20 cellular contexts compared by ENCODE assay signal in the genomic region with DNA sequence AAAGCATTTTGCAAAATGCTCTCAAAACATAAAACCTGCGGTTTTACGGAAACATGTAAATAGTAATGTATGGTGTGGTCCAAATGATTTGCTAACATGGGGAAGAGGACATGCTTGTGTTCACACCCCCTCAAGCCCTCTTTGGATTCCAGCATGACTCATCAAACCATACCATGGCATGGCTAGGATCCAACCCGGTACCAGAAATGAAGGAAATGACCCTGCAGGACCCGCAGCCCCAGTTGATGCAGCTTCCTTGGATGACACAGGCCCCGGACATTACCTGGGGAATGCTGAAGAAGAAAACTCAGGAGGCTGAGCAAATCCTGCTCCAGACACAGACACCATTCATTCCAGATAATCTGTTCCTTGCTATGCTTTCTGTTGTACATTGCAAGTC.
"Had no signal": no experiment of that assay in that cellular context is flagged by ENCODE, and none has a peak within 500 bp of the region (broad histone marks: within the 10 kb centered on the region; RNA-seq: fewer than 3 reads in every experiment).

No MANE protein-coding gene starts in this region.

- H3K27me3 ChIP-seq: gastroesophageal sphincter, ovary, right lobe of liver, tibial artery, uterus had no signal

- H3K9me3 Mint-ChIP-seq: activated T-cell treated with anti-CD3 and anti-CD28 coated beads, Interleukin-2, amount 50 U/mL, for 72 hours; effector memory CD8-positive, alpha-beta T cell; stimulated activated effector memory CD8-positive, alpha-beta T cell treated with anti-CD3 and anti-CD28 coated beads, Interleukin-12 subunit alpha, Interleukin-12 subunit beta, amount 100 ng/mL, for 72 hours had no signal

- H3K27ac Mint-ChIP-seq: activated B cell treated with CpG ODN at 0.5 μM for 24 hours; activated CD4-positive, alpha-beta T cell treated with anti-CD3 and anti-CD28 coated beads, Interleukin-2, amount 10 ng/mL, durations not matched to agents 24 days and 14 days; activated CD8-positive, alpha-beta T cell treated with anti-CD3 and anti-CD28 coated beads, Interleukin-2, amount 10 ng/mL, durations not matched to agents 7 days and 5 days; activated naive CD8-positive, alpha-beta T cell; activated T-cell treated with anti-CD3 and anti-CD28 coated beads, Interleukin-2, amount 50 U/mL, for 72 hours; brain; effector memory CD8-positive, alpha-beta T cell; naive thymus-derived CD4-positive, alpha-beta T cell; stimulated activated effector memory CD8-positive, alpha-beta T cell treated with anti-CD3 and anti-CD28 coated beads, Interleukin-12 subunit alpha, Interleukin-12 subunit beta, amount 100 ng/mL, for 72 hours had no signal

- H3K36me3 ChIP-seq: gastroesophageal sphincter, ovary, right lobe of liver, uterus had no signal

- H3K4me1 Mint-ChIP-seq: activated B cell treated with CpG ODN at 0.5 μM for 24 hours; activated CD4-positive, alpha-beta T cell treated with anti-CD3 and anti-CD28 coated beads, Interleukin-2, amount 10 ng/mL, durations not matched to agents 24 days and 14 days; brain; stimulated activated effector memory CD8-positive, alpha-beta T cell treated with anti-CD3 and anti-CD28 coated beads, Interleukin-12 subunit alpha, Interleukin-12 subunit beta, amount 100 ng/mL, for 72 hours had no signal

- H3K9me3 ChIP-seq: ovary, uterus had no signal

- H3K4me3 ChIP-seq: gastroesophageal sphincter, ovary, right lobe of liver, tibial artery, uterus had no signal

- DNase-seq: activated B cell treated with CpG ODN at 0.5 μM for 24 hours; activated CD4-positive, alpha-beta T cell treated with anti-CD3 and anti-CD28 coated beads, Interleukin-2, amount 10 ng/mL, durations not matched to agents 24 days and 14 days; activated CD8-positive, alpha-beta memory T cell treated with anti-CD3 and anti-CD28 coated beads, Interleukin-2, amount 50 U/mL, for 4 hours; activated CD8-positive, alpha-beta T cell treated with anti-CD3 and anti-CD28 coated beads, Interleukin-2, amount 10 ng/mL, durations not matched to agents 7 days and 5 days; activated gamma-delta T cell; activated T-cell treated with anti-CD3 and anti-CD28 coated beads, Interleukin-2, amount 50 U/mL, for 72 hours; amniotic stem cell; cerebellar nuclear complex; dermis blood vessel endothelial cell; effector memory CD8-positive, alpha-beta T cell; naive thymus-derived CD4-positive, alpha-beta T cell; ovary; right lobe of liver; stimulated activated CD4-positive, alpha-beta T cell treated with anti-CD3 and anti-CD28 coated beads, Interleukin-1b, Interleukin-23, amount 100 ng/mL, for 48 hours; tibial artery; uterus had no signal

- H3K36me3 Mint-ChIP-seq: brain had no signal

- H3K4me1 ChIP-seq: uterus had no signal

- H3K4me3 Mint-ChIP-seq: activated B cell treated with CpG ODN at 0.5 μM for 24 hours; activated CD4-positive, alpha-beta T cell treated with anti-CD3 and anti-CD28 coated beads, Interleukin-2, amount 10 ng/mL, durations not matched to agents 24 days and 14 days; activated CD8-positive, alpha-beta T cell treated with anti-CD3 and anti-CD28 coated beads, Interleukin-2, amount 10 ng/mL, durations not matched to agents 7 days and 5 days; activated naive CD8-positive, alpha-beta T cell; activated T-cell treated with anti-CD3 and anti-CD28 coated beads, Interleukin-2, amount 50 U/mL, for 72 hours; brain; effector memory CD8-positive, alpha-beta T cell; naive thymus-derived CD4-positive, alpha-beta T cell; stimulated activated effector memory CD8-positive, alpha-beta T cell treated with anti-CD3 and anti-CD28 coated beads, Interleukin-12 subunit alpha, Interleukin-12 subunit beta, amount 100 ng/mL, for 72 hours had no signal

- H3K27ac ChIP-seq: gastroesophageal sphincter, ovary, right lobe of liver, tibial artery, uterus had no signal

- H3K27me3 Mint-ChIP-seq: activated B cell treated with CpG ODN at 0.5 μM for 24 hours; activated CD4-positive, alpha-beta T cell treated with anti-CD3 and anti-CD28 coated beads, Interleukin-2, amount 10 ng/mL, durations not matched to agents 24 days and 14 days had no signal
